ENCODE assay signal across 16 cellular contexts in the genomic region with DNA sequence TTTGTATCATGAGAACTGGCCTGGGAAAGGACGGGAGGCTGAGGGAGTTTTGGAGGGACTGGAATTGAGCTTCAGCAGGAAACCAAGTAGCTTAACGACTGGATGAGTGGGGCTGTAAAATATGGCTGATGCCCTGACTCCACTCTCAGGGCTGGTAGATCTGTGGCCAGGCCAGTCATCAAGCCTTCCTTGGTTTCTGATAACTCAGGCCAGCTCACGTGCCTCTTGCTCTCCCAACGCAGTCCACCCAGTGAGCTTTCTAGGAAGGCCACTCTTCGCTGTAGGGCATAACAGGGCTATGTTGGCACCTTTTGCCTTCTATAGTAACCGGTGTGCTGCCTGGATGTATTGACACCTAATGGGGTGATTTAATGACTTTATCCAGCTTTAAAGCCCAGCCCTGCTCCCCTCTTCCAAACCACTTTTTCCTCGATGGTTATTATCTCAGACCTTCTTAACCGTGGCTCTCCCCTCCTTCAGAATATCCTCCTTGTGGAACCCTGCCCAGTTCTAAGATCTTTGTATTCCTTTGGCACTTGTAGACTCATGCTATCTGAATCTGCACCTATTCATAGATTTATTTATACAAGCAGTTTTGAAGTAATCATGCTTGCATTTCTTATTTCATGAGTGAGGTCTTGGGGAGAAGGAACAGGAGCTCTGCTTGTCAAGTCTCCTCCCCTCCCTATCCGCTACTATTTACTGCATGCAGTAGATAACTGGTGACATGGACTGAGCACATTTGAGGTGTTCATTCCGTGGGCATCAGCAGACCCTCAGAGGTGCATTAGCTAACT. TPM values are rescaled to one million over a fixed set of nuclear protein-coding genes. Genes with fewer than 3 reads are reported as not detected.
DNase-seq lines count a peak whose midpoint lies in the region; ATAC-seq and TF ChIP-seq lines count a peak whose summit lies in the region.
"Had no signal": no experiment of that assay in that cellular context is flagged by ENCODE, and none has a peak within 500 bp of the region (broad histone marks: within the 10 kb centered on the region; RNA-seq: fewer than 3 reads in every experiment).

No MANE protein-coding gene starts in this region.

- no peak for TF ChIP-seq CTCF in GM23338 (conservative IDR thresholded peaks at IDR 0.05; ENCODE audit: low read depth in 2 of 2)
- no peak for TF ChIP-seq CTCF in hepatocyte (IDR thresholded peaks at IDR 0.05; ENCODE audit: poor library complexity)

- DNase-seq in GM23338 (ENCODE audit: low spot score), result no peak
- no peak for DNase-seq in activated CD8-positive, alpha-beta T cell treated with anti-CD3 and anti-CD28 coated beads, Interleukin-2, amount 10 ng/mL, durations not matched to agents 7 days and 5 days
- DNase-seq in hepatocyte (ENCODE audit: low spot score), result no peak
- DNase-seq in cerebellum (ENCODE audit: low spot score), result no peak
- no peak for DNase-seq in kidney tubule cell (ENCODE audit: low spot score)
- DNase-seq: DMS 273 treated with DMSO at 0.1 percent for 48 hours, NCI-H1694, right cardiac atrium, Right ventricle myocardium superior, T-helper 9 cell had no signal

- H3K36me3 Mint-ChIP-seq in GM23338 (ENCODE audit: low read depth), result no peaks in the 10 kb centered on the region; the same call in 2 of the 3 replicates
- peaks cover 14% of the 10 kb centered on the region for H3K36me3 Mint-ChIP-seq in activated CD8-positive, alpha-beta T cell treated with anti-CD3 and anti-CD28 coated beads, Interleukin-2, amount 10 ng/mL, durations not matched to agents 7 days and 5 days (ENCODE audit: low read depth)
- H3K36me3 Mint-ChIP-seq: mesothelial cell of epicardium had no signal

- peak overlapping the region; percentile 36; the same call in 1 of the 2 replicates for H3K27ac Mint-ChIP-seq in GM23338
- peak overlapping the region; percentile 87 for H3K27ac Mint-ChIP-seq in activated CD8-positive, alpha-beta T cell treated with anti-CD3 and anti-CD28 coated beads, Interleukin-2, amount 10 ng/mL, durations not matched to agents 7 days and 5 days
- H3K27ac Mint-ChIP-seq: dendritic cell treated with granulocyte-macrophage colony-stimulating factor and Interleukin-4, amounts not matched to agents 40 ng/mL and 50 ng/mL, for 4 days; mesothelial cell of epicardium had no signal

- POLR2A ChIA-PET in activated CD8-positive, alpha-beta T cell treated with anti-CD3 and anti-CD28 coated beads, Interleukin-2, amount 10 ng/mL, durations not matched to agents 7 days and 5 days (lab: Charles Lee), result interaction anchor here (0.6 to 2.9 kb wide), 3 partner anchors 16 to 48 kb away, joined by 3 to 13 read pairs (median 6); a partner anchor contains a TSS

- H4K20me1 ChIP-seq in GM23338 (replicated peaks; ENCODE audit: insufficient read depth) (no peaks in the 10 kb centered on the region), hepatocyte (ENCODE audit: insufficient read depth, poor library complexity, severe bottlenecking) (no peaks in the 10 kb centered on the region)

- H3K4me3 ChIP-seq in ACC112 (ENCODE audit: low read depth, low read length) (no peak overlapping the region), GM23338 (no peak overlapping the region), hepatocyte (no peak overlapping the region)
- H3K4me3 ChIP-seq: suprapubic skin had no signal

- H3K4me2 ChIP-seq in GM23338, result no peak overlapping the region
- H3K4me2 ChIP-seq in hepatocyte, result no peak overlapping the region

- no peaks in the 10 kb centered on the region for H3K79me2 ChIP-seq in ACC112 (ENCODE audit: control insufficient read depth, insufficient read depth, low read length, unreplicated experiment)
- no peaks in the 10 kb centered on the region for H3K79me2 ChIP-seq in GM23338 (replicated peaks; ENCODE audit: insufficient read depth)
- peaks cover 5% of the 10 kb centered on the region for H3K79me2 ChIP-seq in hepatocyte

- H3K27me3 Mint-ChIP-seq in GM23338 (ENCODE audit: insufficient read depth, low read depth, poor library complexity), result peaks cover 5% of the 10 kb centered on the region
- H3K27me3 Mint-ChIP-seq in activated CD8-positive, alpha-beta T cell treated with anti-CD3 and anti-CD28 coated beads, Interleukin-2, amount 10 ng/mL, durations not matched to agents 7 days and 5 days (ENCODE audit: low read depth), result no peaks in the 10 kb centered on the region
- H3K27me3 Mint-ChIP-seq: dendritic cell treated with granulocyte-macrophage colony-stimulating factor and Interleukin-4, amounts not matched to agents 40 ng/mL and 50 ng/mL, for 4 days had no signal

- no peaks in the 10 kb centered on the region for H3K9me3 ChIP-seq in hepatocyte (ENCODE audit: low read depth)
- H3K9me3 ChIP-seq: suprapubic skin had no signal

- no peak overlapping the region for H3K4me3 Mint-ChIP-seq in GM23338
- no peak overlapping the region for H3K4me3 Mint-ChIP-seq in activated CD8-positive, alpha-beta T cell treated with anti-CD3 and anti-CD28 coated beads, Interleukin-2, amount 10 ng/mL, durations not matched to agents 7 days and 5 days
- H3K4me3 Mint-ChIP-seq: dendritic cell treated with granulocyte-macrophage colony-stimulating factor and Interleukin-4, amounts not matched to agents 40 ng/mL and 50 ng/mL, for 4 days; mesothelial cell of epicardium had no signal

- ATAC-seq in GM23338 (no peak), HG03342 (IDR thresholded peaks at IDR 0.05; ENCODE audit: unreplicated experiment) (no peak), HG03571 (IDR thresholded peaks at IDR 0.05; ENCODE audit: unreplicated experiment) (no peak)
- ATAC-seq in activated CD8-positive, alpha-beta T cell treated with anti-CD3 and anti-CD28 coated beads, Interleukin-2, amount 10 ng/mL, durations not matched to agents 7 days and 5 days, result no peak
- ATAC-seq: right cardiac atrium had no signal

- H3K36me3 ChIP-seq in ACC112 (ENCODE audit: insufficient read depth, low read length) (no peaks in the 10 kb centered on the region), GM23338 (ENCODE audit: insufficient read depth) (no peaks in the 10 kb centered on the region; the same call in 1 of the 2 replicates), hepatocyte (replicated peaks; ENCODE audit: insufficient read depth, low read depth) (no peaks in the 10 kb centered on the region)

- peaks cover 21% of the 10 kb centered on the region for H3K4me1 Mint-ChIP-seq in GM23338
- H3K4me1 Mint-ChIP-seq in activated CD8-positive, alpha-beta T cell treated with anti-CD3 and anti-CD28 coated beads, Interleukin-2, amount 10 ng/mL, durations not matched to agents 7 days and 5 days (ENCODE audit: low read depth), result peaks cover 50% of the 10 kb centered on the region

- H3K9me2 ChIP-seq in GM23338 (ENCODE audit: insufficient read depth), result no peaks in the 10 kb centered on the region
- H3K9me2 ChIP-seq in hepatocyte (replicated peaks; ENCODE audit: insufficient read depth), result no peaks in the 10 kb centered on the region

- peaks cover 30% of the 10 kb centered on the region for H3K4me1 ChIP-seq in ACC112 (ENCODE audit: control insufficient read depth, insufficient read depth, low read length, unreplicated experiment)
- peaks cover 27% of the 10 kb centered on the region for H3K4me1 ChIP-seq in GM23338 (ENCODE audit: insufficient read depth)
- H3K4me1 ChIP-seq in hepatocyte (ENCODE audit: insufficient read depth), result peaks cover 12% of the 10 kb centered on the region

- 88% methylated on average over 10 of the region's 10 CpGs for WGBS in hepatocyte (ENCODE audit: low lambda C conversion rate, missing lambda C conversion rate)

- 0 out of 2 replicates have a peak overlapping the region, but pooled peaks have one; percentile 5 for H3K27ac ChIP-seq in ACC112 (ENCODE audit: low read depth, low read length)
- H3K27ac ChIP-seq in GM23338 (ENCODE audit: low read depth), result no peak overlapping the region
- H3K27ac ChIP-seq in hepatocyte, result peak overlapping the region; percentile 22
- H3K27ac ChIP-seq: suprapubic skin had no signal

- H3K27me3 ChIP-seq in ACC112 (ENCODE audit: insufficient read depth, low read length) (no peaks in the 10 kb centered on the region), GM23338 (ENCODE audit: insufficient read depth) (no peaks in the 10 kb centered on the region), hepatocyte (no peaks in the 10 kb centered on the region)
- H3K27me3 ChIP-seq: suprapubic skin had no signal

- CTCF ChIA-PET in activated CD8-positive, alpha-beta T cell treated with anti-CD3 and anti-CD28 coated beads, Interleukin-2, amount 10 ng/mL, durations not matched to agents 7 days and 5 days (lab: Charles Lee), result interaction anchor here (0.7 to 1.3 kb wide), 5 partner anchors 9 to 84 kb away, joined by 3 to 5 read pairs (median 3); a partner anchor contains a TSS

- H3K9me3 Mint-ChIP-seq in GM23338, result no peaks in the 10 kb centered on the region
- no peaks in the 10 kb centered on the region for H3K9me3 Mint-ChIP-seq in activated CD8-positive, alpha-beta T cell treated with anti-CD3 and anti-CD28 coated beads, Interleukin-2, amount 10 ng/mL, durations not matched to agents 7 days and 5 days (ENCODE audit: insufficient read depth)
- H3K9me3 Mint-ChIP-seq: dendritic cell treated with granulocyte-macrophage colony-stimulating factor and Interleukin-4, amounts not matched to agents 40 ng/mL and 50 ng/mL, for 4 days; mesothelial cell of epicardium had no signal

- H2AFZ ChIP-seq in ACC112 (ENCODE audit: low read length, unreplicated experiment) (no peak overlapping the region), GM23338 (no peak overlapping the region), hepatocyte (no peak overlapping the region)

- H3F3A ChIP-seq in GM23338 (replicated peaks; ENCODE audit: low read depth), result peaks cover 19% of the 10 kb centered on the region

RNA-seq across cellular contexts. Expression of a gene that starts 5.6 kb away (rescaled TPM):
- total RNA-seq in GM23338 (2014; rRNA removed; shearing (Covaris generic)), result 33.3 and 43.8 TPM in 2 replicates
- 12.5 and 13.4 TPM in 2 replicates for polyA plus RNA-seq in GM23338 (2016; fragmentation: Nextera tagmentation; extraction: Ambion mirVana)
- total RNA-seq in activated CD8-positive, alpha-beta T cell treated with anti-CD3 and anti-CD28 coated beads, Interleukin-2, amount 10 ng/mL, durations not matched to agents 7 days and 5 days, result 10 to 100 TPM; 96.3 to 98.4 TPM
- 19.1 and 28.0 TPM in 2 replicates for total RNA-seq in hepatocyte
- 17.6 and 19.6 TPM in 2 replicates for polyA plus RNA-seq in hepatocyte
- 73.3 TPM for total RNA-seq in cerebellum

RNA-seq across cellular contexts. Expression of a gene that starts 6.5 kb away (rescaled TPM):
- total RNA-seq in GM23338 (2014; rRNA removed; shearing (Covaris generic)), result 23.7 and 23.8 TPM in 2 replicates
- 16.5 and 17.5 TPM in 2 replicates for polyA plus RNA-seq in GM23338 (2016; fragmentation: Nextera tagmentation; extraction: Ambion mirVana)
- 10 to 100 TPM; 11.7 to 12.6 TPM for total RNA-seq in activated CD8-positive, alpha-beta T cell treated with anti-CD3 and anti-CD28 coated beads, Interleukin-2, amount 10 ng/mL, durations not matched to agents 7 days and 5 days
- total RNA-seq in hepatocyte, result 40.8 and 49.5 TPM in 2 replicates
- polyA plus RNA-seq in hepatocyte, result 41.5 and 43.1 TPM in 2 replicates
- total RNA-seq in cerebellum, result 9.5 TPM

RNA-seq across cellular contexts. Expression of a gene that starts 15.7 kb away (rescaled TPM):
- total RNA-seq in GM23338 (2014; rRNA removed; shearing (Covaris generic)), result 32.1 and 33.5 TPM in 2 replicates
- polyA plus RNA-seq in GM23338 (2016; fragmentation: Nextera tagmentation; extraction: Ambion mirVana) (5.6 and 7.3 TPM in 2 replicates), hepatocyte (26.5 and 29.6 TPM in 2 replicates)
- 10 to 100 TPM; 26.7 to 27.5 TPM for total RNA-seq in activated CD8-positive, alpha-beta T cell treated with anti-CD3 and anti-CD28 coated beads, Interleukin-2, amount 10 ng/mL, durations not matched to agents 7 days and 5 days
- total RNA-seq in hepatocyte (31.5 and 40.3 TPM in 2 replicates), cerebellum (30.4 TPM)

RNA-seq across cellular contexts. Expression of a gene that starts 49.5 kb away (rescaled TPM):
- 62.5 and 63.1 TPM in 2 replicates for total RNA-seq in GM23338 (2014; rRNA removed; shearing (Covaris generic))
- 58.7 and 60.2 TPM in 2 replicates for polyA plus RNA-seq in GM23338 (2016; fragmentation: Nextera tagmentation; extraction: Ambion mirVana)
- total RNA-seq in activated CD8-positive, alpha-beta T cell treated with anti-CD3 and anti-CD28 coated beads, Interleukin-2, amount 10 ng/mL, durations not matched to agents 7 days and 5 days, result 100 to 1,000 TPM; 164 to 171 TPM
- total RNA-seq in hepatocyte, result 17.2 and 17.7 TPM in 2 replicates
- 25.7 and 28.2 TPM in 2 replicates for polyA plus RNA-seq in hepatocyte
- 8.2 TPM for total RNA-seq in cerebellum
